In the genomic region with DNA sequence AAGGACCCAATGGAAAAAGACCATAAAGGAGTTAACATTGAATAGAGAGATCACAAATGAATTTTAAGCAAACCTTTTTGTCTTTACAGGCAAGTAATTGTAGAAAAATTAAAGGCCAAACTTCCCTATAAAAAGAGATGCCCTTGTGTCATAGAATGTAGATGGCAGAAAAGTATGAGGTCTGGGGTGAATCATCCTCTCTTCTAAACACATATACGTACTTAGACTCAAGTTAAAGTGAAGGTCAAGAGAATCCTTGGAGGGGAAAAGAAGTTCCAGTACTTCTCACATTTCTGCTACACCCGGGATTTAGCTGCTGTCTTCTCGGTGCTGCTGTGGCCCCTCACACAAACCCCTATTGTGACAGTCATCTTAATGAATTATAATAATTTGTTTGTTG, we compare ENCODE assay signal across 22 cellular contexts.
A peak's percentile ranks its signal among the peaks of the same experiment; 100 is the strongest.
DNase-seq lines count a peak whose midpoint lies in the region; ATAC-seq and TF ChIP-seq lines count a peak whose summit lies in the region.
"Had no signal": no experiment of that assay in that cellular context is flagged by ENCODE, and none has a peak within 500 bp of the region (broad histone marks: within the 10 kb centered on the region; RNA-seq: fewer than 3 reads in every experiment).

No MANE protein-coding gene starts in this region.

- peaks cover 4% of the 10 kb centered on the region for H3K27me3 Mint-ChIP-seq in nephron progenitor cell (ENCODE audit: low read depth, poor library complexity)
- peaks cover 16% of the 10 kb centered on the region for H3K27me3 Mint-ChIP-seq in activated naive CD8-positive, alpha-beta T cell treated with anti-CD3 and anti-CD28 coated beads for 36 hours

- TF ChIP-seq EP300 in ovary (IDR thresholded peaks at IDR 0.05), result no peak

- H3K4me3 Mint-ChIP-seq in nephron progenitor cell, result no peak overlapping the region
- H3K4me3 Mint-ChIP-seq in activated naive CD8-positive, alpha-beta T cell treated with anti-CD3 and anti-CD28 coated beads for 36 hours, result no peak overlapping the region
- H3K4me3 Mint-ChIP-seq: activated CD8-positive, alpha-beta T cell treated with anti-CD3 and anti-CD28 coated beads, Interleukin-2, amount 10 ng/mL, durations not matched to agents 7 days and 5 days; activated naive CD4-positive, alpha-beta T cell treated with anti-CD3 and anti-CD28 coated beads, Interleukin-2, amount 10 ng/mL, durations not matched to agents 7 days and 5 days had no signal

- no peaks in the 10 kb centered on the region for H3K36me3 Mint-ChIP-seq in nephron progenitor cell (ENCODE audit: low read depth)
- H3K36me3 Mint-ChIP-seq in activated naive CD8-positive, alpha-beta T cell treated with anti-CD3 and anti-CD28 coated beads for 36 hours, result no peaks in the 10 kb centered on the region
- no peaks in the 10 kb centered on the region for H3K36me3 Mint-ChIP-seq in activated naive CD4-positive, alpha-beta T cell treated with anti-CD3 and anti-CD28 coated beads, Interleukin-2, amount 50 U/mL, for 72 hours
- H3K36me3 Mint-ChIP-seq: activated naive CD4-positive, alpha-beta T cell treated with anti-CD3 and anti-CD28 coated beads, Interleukin-2, amount 10 ng/mL, durations not matched to agents 7 days and 5 days had no signal

- WGBS in ovary, 3 donors, result 82 to 87% (median 85%) methylated on average over 3 of the region's 3 CpGs

- H3K4me1 Mint-ChIP-seq in nephron progenitor cell, result peaks cover 55% of the 10 kb centered on the region
- peaks cover 8% of the 10 kb centered on the region for H3K4me1 Mint-ChIP-seq in activated naive CD8-positive, alpha-beta T cell treated with anti-CD3 and anti-CD28 coated beads for 36 hours
- H3K4me1 Mint-ChIP-seq: activated naive CD4-positive, alpha-beta T cell treated with anti-CD3 and anti-CD28 coated beads, Interleukin-2, amount 10 ng/mL, durations not matched to agents 7 days and 5 days had no signal

- in situ Hi-C loops in astrocyte of the spinal cord (cut with HindIII; ENCODE audit: low sequenced_read_pairs), result no loop called here

- H3K4me1 ChIP-seq in ovary (ENCODE audit: insufficient read depth), result no peaks in the 10 kb centered on the region
- H3K4me1 ChIP-seq: BE2C, body of pancreas had no signal

- H3K27ac ChIP-seq in ovary, result no peak overlapping the region
- H3K27ac ChIP-seq: body of pancreas, right atrium auricular region had no signal

- peak overlapping the region; percentile 30 for H3K27ac Mint-ChIP-seq in nephron progenitor cell
- H3K27ac Mint-ChIP-seq in activated naive CD8-positive, alpha-beta T cell treated with anti-CD3 and anti-CD28 coated beads for 36 hours, result no peak overlapping the region
- H3K27ac Mint-ChIP-seq in activated naive CD4-positive, alpha-beta T cell treated with anti-CD3 and anti-CD28 coated beads, Interleukin-2, amount 50 U/mL, for 72 hours, result no peak overlapping the region
- H3K27ac Mint-ChIP-seq: activated CD8-positive, alpha-beta T cell treated with anti-CD3 and anti-CD28 coated beads, Interleukin-2, amount 10 ng/mL, durations not matched to agents 7 days and 5 days; activated naive CD4-positive, alpha-beta T cell treated with anti-CD3 and anti-CD28 coated beads, Interleukin-2, amount 10 ng/mL, durations not matched to agents 7 days and 5 days had no signal

- no peak for TF ChIP-seq CTCF in NB4 (IDR thresholded peaks at IDR 0.05; ENCODE audit: low read depth, low read length)
- no peak for TF ChIP-seq CTCF in astrocyte of the spinal cord (IDR thresholded peaks at IDR 0.05; ENCODE audit: low read depth, low read length)
- TF ChIP-seq CTCF in nephron progenitor cell (IDR thresholded peaks at IDR 0.05), result no peak
- no peak for TF ChIP-seq CTCF in ovary (IDR thresholded peaks at IDR 0.05)

- TF ChIP-seq POLR2A in NB4 (IDR thresholded peaks at IDR 0.05; ENCODE audit: extremely low read depth, insufficient read length) (no peak), ovary (IDR thresholded peaks at IDR 0.05) (no peak)

- H3K27me3 ChIP-seq in ovary, result no peaks in the 10 kb centered on the region
- H3K27me3 ChIP-seq: body of pancreas, right atrium auricular region had no signal

- no peak overlapping the region for H3K4me3 ChIP-seq in NB4 (ENCODE audit: low read depth, low read length)
- H3K4me3 ChIP-seq in astrocyte of the spinal cord (ENCODE audit: low read depth, low read length), result no peak overlapping the region
- H3K4me3 ChIP-seq in ovary, result no peak overlapping the region
- H3K4me3 ChIP-seq: body of pancreas, lung, right atrium auricular region had no signal

- peak; percentile 42 for DNase-seq in HCEC 1CT
- DNase-seq in NB4 (ENCODE audit: low read depth), result peak; percentile 14
- peak; percentile 52 for DNase-seq in astrocyte of the spinal cord (ENCODE audit: low read depth, low spot score)
- DNase-seq in nephron progenitor cell, result no peak
- no peak for DNase-seq in activated naive CD8-positive, alpha-beta T cell treated with anti-CD3 and anti-CD28 coated beads for 36 hours
- DNase-seq in GM19238 (ENCODE audit: insufficient read length, low spot score), result no peak
- DNase-seq in ovary, result no peak
- DNase-seq in activated naive CD4-positive, alpha-beta T cell treated with anti-CD3 and anti-CD28 coated beads, Interleukin-2, amount 50 U/mL, for 72 hours (ENCODE audit: low spot score in 2 of 2), result no peak
- DNase-seq: activated CD4-positive, CD25-positive, alpha-beta regulatory T cell treated with anti-CD3 and anti-CD28 coated beads, Interleukin-2, amount 50 U/mL, for 72 hours; activated CD8-positive, alpha-beta T cell treated with anti-CD3 and anti-CD28 coated beads, Interleukin-2, amount 10 ng/mL, durations not matched to agents 7 days and 5 days; activated naive CD4-positive, alpha-beta T cell treated with anti-CD3 and anti-CD28 coated beads, Interleukin-2, amount 10 ng/mL, durations not matched to agents 7 days and 5 days; activated T-cell treated with anti-CD3 and anti-CD28 coated beads, Interleukin-2, amount 50 U/mL, for 1 hour; BE2C; body of pancreas; DND-41; hippocampal formation; MM.1S; NCI-H345; stimulated activated CD4-positive, alpha-beta T cell treated with anti-CD3 and anti-CD28 coated beads, Interleukin-15, amount 100 ng/mL, for 24 hours had no signal

- intact Hi-C loops in ovary (cut with DNase I), result no loop called here

- no peaks in the 10 kb centered on the region for H3K9me3 Mint-ChIP-seq in nephron progenitor cell
- H3K9me3 Mint-ChIP-seq in activated naive CD8-positive, alpha-beta T cell treated with anti-CD3 and anti-CD28 coated beads for 36 hours, result no peaks in the 10 kb centered on the region
- H3K9me3 Mint-ChIP-seq in activated naive CD4-positive, alpha-beta T cell treated with anti-CD3 and anti-CD28 coated beads, Interleukin-2, amount 50 U/mL, for 72 hours, result no peaks in the 10 kb centered on the region
- H3K9me3 Mint-ChIP-seq: activated naive CD4-positive, alpha-beta T cell treated with anti-CD3 and anti-CD28 coated beads, Interleukin-2, amount 10 ng/mL, durations not matched to agents 7 days and 5 days had no signal

- no peaks in the 10 kb centered on the region for H3K36me3 ChIP-seq in ovary
- H3K36me3 ChIP-seq: BE2C, right atrium auricular region had no signal

- no peak for ATAC-seq in activated naive CD4-positive, alpha-beta T cell treated with anti-CD3 and anti-CD28 coated beads, Interleukin-2, amount 50 U/mL, for 72 hours
- ATAC-seq: activated CD8-positive, alpha-beta T cell treated with anti-CD3 and anti-CD28 coated beads, Interleukin-2, amount 10 ng/mL, durations not matched to agents 7 days and 5 days; body of pancreas; HCT116 had no signal

- H3K9me3 ChIP-seq in ovary, result no peaks in the 10 kb centered on the region
- H3K9me3 ChIP-seq: BE2C, body of pancreas, right atrium auricular region had no signal

Comparison
In these comparisons a context has a peak if more than half of its experiments do, and no peak if none do; other contexts are left out.
1. DNase-seq: peak in HCEC 1CT (single experiment), NB4 (single experiment) and astrocyte of the spinal cord (single experiment); none in nephron progenitor cell (single experiment), activated naive CD8-positive, alpha-beta T cell treated with anti-CD3 and anti-CD28 coated beads for 36 hours (single experiment), GM19238 (single experiment), ovary (0 of 5) and activated naive CD4-positive, alpha-beta T cell treated with anti-CD3 and anti-CD28 coated beads, Interleukin-2, amount 50 U/mL, for 72 hours (0 of 2).